ENCODE assay signal across 30 cellular contexts in genomic region chr2:118589726-118590125, GRCh38.
"Had no signal": no experiment of that assay in that cellular context is flagged by ENCODE, and none has a peak within 500 bp of the region (broad histone marks: within the 10 kb centered on the region; RNA-seq: fewer than 3 reads in every experiment).

No MANE protein-coding gene starts in this region.

- H3K27ac ChIP-seq: adrenal gland, body of pancreas, WERI-Rb-1 had no signal

- H3K4me1 ChIP-seq: adrenal gland, body of pancreas had no signal

- DNase-seq: activated CD4-positive, alpha-beta memory T cell treated with anti-CD3 and anti-CD28 coated beads for 36 hours; activated CD4-positive, alpha-beta T cell treated with anti-CD3 and anti-CD28 coated beads for 36 hours; activated CD4-positive, alpha-beta T cell treated with anti-CD3 and anti-CD28 coated beads, Interleukin-2, amount 10 ng/mL, durations not matched to agents 24 days and 14 days; activated CD4-positive, CD25-positive, alpha-beta regulatory T cell; activated CD4-positive, CD25-positive, alpha-beta regulatory T cell treated with anti-CD3 and anti-CD28 coated beads, Interleukin-2, amount 50 U/mL, for 72 hours; activated CD8-positive, alpha-beta memory T cell treated with anti-CD3 and anti-CD28 coated beads, Interleukin-2, amount 10 ng/mL, durations not matched to agents 7 days and 5 days; activated CD8-positive, alpha-beta memory T cell treated with anti-CD3 and anti-CD28 coated beads, Interleukin-2, amount 50 U/mL, for 4 hours; activated CD8-positive, alpha-beta T cell treated with anti-CD3 and anti-CD28 coated beads, Interleukin-2, amount 10 ng/mL, durations not matched to agents 7 days and 5 days; activated effector memory CD4-positive, alpha-beta T cell treated with anti-CD3 and anti-CD28 coated beads, Interleukin-2, amount 50 U/mL, for 16 hours; activated naive CD4-positive, alpha-beta T cell treated with anti-CD3 and anti-CD28 coated beads for 36 hours; activated naive CD8-positive, alpha-beta T cell treated with anti-CD3 and anti-CD28 coated beads for 36 hours; activated naive CD8-positive, alpha-beta T cell treated with anti-CD3 and anti-CD28 coated beads, Interleukin-2, amount 50 U/mL, for 24 hours; activated T-cell treated with anti-CD3 and anti-CD28 coated beads, Interleukin-2, amount 50 U/mL, for 1 hour; activated T-cell treated with anti-CD3 and anti-CD28 coated beads, Interleukin-2, amount 50 U/mL, for 48 hours; adrenal gland; amygdala; aorta; body of pancreas; caudate nucleus; effector CD8-positive, alpha-beta T cell; foreskin fibroblast; T-cell; T1000; WERI-Rb-1 had no signal

- H3K36me3 Mint-ChIP-seq: activated CD4-positive, alpha-beta memory T cell treated with anti-CD3 and anti-CD28 coated beads for 36 hours; activated CD8-positive, alpha-beta memory T cell treated with anti-CD3 and anti-CD28 coated beads, Interleukin-2, amount 10 ng/mL, durations not matched to agents 7 days and 5 days; activated naive CD4-positive, alpha-beta T cell treated with anti-CD3 and anti-CD28 coated beads, Interleukin-2, amount 50 U/mL, for 24 hours; activated naive CD8-positive, alpha-beta T cell treated with anti-CD3 and anti-CD28 coated beads for 36 hours; T-cell had no signal

- H3K4me3 Mint-ChIP-seq: activated CD4-positive, alpha-beta memory T cell treated with anti-CD3 and anti-CD28 coated beads for 36 hours; activated CD4-positive, alpha-beta T cell treated with anti-CD3 and anti-CD28 coated beads for 36 hours; activated CD4-positive, alpha-beta T cell treated with anti-CD3 and anti-CD28 coated beads, Interleukin-2, amount 10 ng/mL, durations not matched to agents 24 days and 14 days; activated CD8-positive, alpha-beta memory T cell treated with anti-CD3 and anti-CD28 coated beads, Interleukin-2, amount 10 ng/mL, durations not matched to agents 7 days and 5 days; activated CD8-positive, alpha-beta T cell treated with anti-CD3 and anti-CD28 coated beads, Interleukin-2, amount 10 ng/mL, durations not matched to agents 7 days and 5 days; activated naive CD4-positive, alpha-beta T cell treated with anti-CD3 and anti-CD28 coated beads for 36 hours; activated naive CD4-positive, alpha-beta T cell treated with anti-CD3 and anti-CD28 coated beads, Interleukin-2, amount 50 U/mL, for 24 hours; activated naive CD8-positive, alpha-beta T cell treated with anti-CD3 and anti-CD28 coated beads for 36 hours; activated naive CD8-positive, alpha-beta T cell treated with anti-CD3 and anti-CD28 coated beads, Interleukin-2, amount 50 U/mL, for 24 hours; activated T-helper 1 cell treated with anti-CD3 and anti-CD28 coated beads, Interleukin-12 subunit alpha, Interleukin-12 subunit beta, Interleukin-2, Interleukin-4 antibody, amounts not matched to agents 30 ng/mL and 10 ng/mL and 1 ng/mL, durations not matched to agents 14 hours and 24 hours and 36 hours; T-cell; T-helper 1 cell treated with Interleukin-12 subunit alpha and Interleukin-12 subunit beta and Interleukin-4 antibody, amounts not matched to agents 30 μg/mL and 1 μg/mL, for 36 hours; T-helper 2 cell treated with Interferon-gamma antibody and Interleukin-4, amounts not matched to agents 5 μg/mL and 100 μg/mL, for 36 hours had no signal

- H3K36me3 ChIP-seq: adrenal gland, WERI-Rb-1 had no signal

- H3K4me3 ChIP-seq: adrenal gland, body of pancreas had no signal

- H3K9me3 Mint-ChIP-seq: activated CD4-positive, alpha-beta memory T cell treated with anti-CD3 and anti-CD28 coated beads for 36 hours; activated CD4-positive, alpha-beta T cell treated with anti-CD3 and anti-CD28 coated beads, Interleukin-2, amount 10 ng/mL, durations not matched to agents 24 days and 14 days; activated naive CD4-positive, alpha-beta T cell treated with anti-CD3 and anti-CD28 coated beads for 36 hours; activated naive CD4-positive, alpha-beta T cell treated with anti-CD3 and anti-CD28 coated beads, Interleukin-2, amount 50 U/mL, for 24 hours; activated naive CD8-positive, alpha-beta T cell treated with anti-CD3 and anti-CD28 coated beads for 36 hours; activated naive CD8-positive, alpha-beta T cell treated with anti-CD3 and anti-CD28 coated beads, Interleukin-2, amount 50 U/mL, for 24 hours; activated T-helper 1 cell treated with anti-CD3 and anti-CD28 coated beads, Interleukin-12 subunit alpha, Interleukin-12 subunit beta, Interleukin-2, Interleukin-4 antibody, amounts not matched to agents 30 ng/mL and 10 ng/mL and 1 ng/mL, durations not matched to agents 14 hours and 24 hours and 36 hours; activated T-helper 2 cell treated with anti-CD3 and anti-CD28 coated beads, Interferon-gamma antibody, Interleukin-2, Interleukin-4, amounts not matched to agents 10 μg/mL and 5 μg/mL and 100 μg/mL, durations not matched to agents 14 hours and 24 hours and 36 hours; T-helper 1 cell treated with Interleukin-12 subunit alpha and Interleukin-12 subunit beta and Interleukin-4 antibody, amounts not matched to agents 30 μg/mL and 1 μg/mL, for 36 hours; T-helper 2 cell treated with Interferon-gamma antibody and Interleukin-4, amounts not matched to agents 5 μg/mL and 100 μg/mL, for 36 hours had no signal

- ATAC-seq: activated CD4-positive, alpha-beta T cell treated with anti-CD3 and anti-CD28 coated beads for 36 hours; activated CD8-positive, alpha-beta memory T cell treated with anti-CD3 and anti-CD28 coated beads, Interleukin-2, amount 10 ng/mL, durations not matched to agents 7 days and 5 days; activated CD8-positive, alpha-beta T cell treated with anti-CD3 and anti-CD28 coated beads, Interleukin-2, amount 10 ng/mL, durations not matched to agents 7 days and 5 days; activated naive CD8-positive, alpha-beta T cell treated with anti-CD3 and anti-CD28 coated beads, Interleukin-2, amount 50 U/mL, for 24 hours; body of pancreas; esophagus mucosa; T-cell had no signal

- H3K27me3 ChIP-seq: adrenal gland, body of pancreas had no signal

- H3K27ac Mint-ChIP-seq: activated CD4-positive, alpha-beta memory T cell treated with anti-CD3 and anti-CD28 coated beads for 36 hours; activated CD4-positive, alpha-beta T cell treated with anti-CD3 and anti-CD28 coated beads for 36 hours; activated CD4-positive, alpha-beta T cell treated with anti-CD3 and anti-CD28 coated beads, Interleukin-2, amount 10 ng/mL, durations not matched to agents 24 days and 14 days; activated CD8-positive, alpha-beta memory T cell treated with anti-CD3 and anti-CD28 coated beads, Interleukin-2, amount 10 ng/mL, durations not matched to agents 7 days and 5 days; activated CD8-positive, alpha-beta T cell treated with anti-CD3 and anti-CD28 coated beads, Interleukin-2, amount 10 ng/mL, durations not matched to agents 7 days and 5 days; activated naive CD4-positive, alpha-beta T cell treated with anti-CD3 and anti-CD28 coated beads for 36 hours; activated naive CD4-positive, alpha-beta T cell treated with anti-CD3 and anti-CD28 coated beads, Interleukin-2, amount 50 U/mL, for 24 hours; activated naive CD8-positive, alpha-beta T cell treated with anti-CD3 and anti-CD28 coated beads for 36 hours; activated naive CD8-positive, alpha-beta T cell treated with anti-CD3 and anti-CD28 coated beads, Interleukin-2, amount 50 U/mL, for 24 hours; activated T-helper 1 cell treated with anti-CD3 and anti-CD28 coated beads, Interleukin-12 subunit alpha, Interleukin-12 subunit beta, Interleukin-2, Interleukin-4 antibody, amounts not matched to agents 30 ng/mL and 10 ng/mL and 1 ng/mL, durations not matched to agents 14 hours and 24 hours and 36 hours; activated T-helper 2 cell treated with anti-CD3 and anti-CD28 coated beads, Interferon-gamma antibody, Interleukin-2, Interleukin-4, amounts not matched to agents 10 μg/mL and 5 μg/mL and 100 μg/mL, durations not matched to agents 14 hours and 24 hours and 36 hours; T-cell; T-helper 1 cell treated with Interleukin-12 subunit alpha and Interleukin-12 subunit beta and Interleukin-4 antibody, amounts not matched to agents 30 μg/mL and 1 μg/mL, for 36 hours; T-helper 2 cell treated with Interferon-gamma antibody and Interleukin-4, amounts not matched to agents 5 μg/mL and 100 μg/mL, for 36 hours had no signal

- H3K9me3 ChIP-seq: adrenal gland, body of pancreas had no signal

- H3K27me3 Mint-ChIP-seq: activated CD4-positive, alpha-beta memory T cell treated with anti-CD3 and anti-CD28 coated beads for 36 hours; activated CD8-positive, alpha-beta memory T cell treated with anti-CD3 and anti-CD28 coated beads, Interleukin-2, amount 10 ng/mL, durations not matched to agents 7 days and 5 days had no signal

- H3K4me1 Mint-ChIP-seq: activated CD4-positive, alpha-beta T cell treated with anti-CD3 and anti-CD28 coated beads for 36 hours; activated CD4-positive, alpha-beta T cell treated with anti-CD3 and anti-CD28 coated beads, Interleukin-2, amount 10 ng/mL, durations not matched to agents 24 days and 14 days; activated CD8-positive, alpha-beta memory T cell treated with anti-CD3 and anti-CD28 coated beads, Interleukin-2, amount 10 ng/mL, durations not matched to agents 7 days and 5 days; activated naive CD4-positive, alpha-beta T cell treated with anti-CD3 and anti-CD28 coated beads, Interleukin-2, amount 50 U/mL, for 24 hours; activated naive CD8-positive, alpha-beta T cell treated with anti-CD3 and anti-CD28 coated beads for 36 hours; activated naive CD8-positive, alpha-beta T cell treated with anti-CD3 and anti-CD28 coated beads, Interleukin-2, amount 50 U/mL, for 24 hours; T-cell had no signal
